ENCODE assay signal across 1 cellular context in the genomic region with DNA sequence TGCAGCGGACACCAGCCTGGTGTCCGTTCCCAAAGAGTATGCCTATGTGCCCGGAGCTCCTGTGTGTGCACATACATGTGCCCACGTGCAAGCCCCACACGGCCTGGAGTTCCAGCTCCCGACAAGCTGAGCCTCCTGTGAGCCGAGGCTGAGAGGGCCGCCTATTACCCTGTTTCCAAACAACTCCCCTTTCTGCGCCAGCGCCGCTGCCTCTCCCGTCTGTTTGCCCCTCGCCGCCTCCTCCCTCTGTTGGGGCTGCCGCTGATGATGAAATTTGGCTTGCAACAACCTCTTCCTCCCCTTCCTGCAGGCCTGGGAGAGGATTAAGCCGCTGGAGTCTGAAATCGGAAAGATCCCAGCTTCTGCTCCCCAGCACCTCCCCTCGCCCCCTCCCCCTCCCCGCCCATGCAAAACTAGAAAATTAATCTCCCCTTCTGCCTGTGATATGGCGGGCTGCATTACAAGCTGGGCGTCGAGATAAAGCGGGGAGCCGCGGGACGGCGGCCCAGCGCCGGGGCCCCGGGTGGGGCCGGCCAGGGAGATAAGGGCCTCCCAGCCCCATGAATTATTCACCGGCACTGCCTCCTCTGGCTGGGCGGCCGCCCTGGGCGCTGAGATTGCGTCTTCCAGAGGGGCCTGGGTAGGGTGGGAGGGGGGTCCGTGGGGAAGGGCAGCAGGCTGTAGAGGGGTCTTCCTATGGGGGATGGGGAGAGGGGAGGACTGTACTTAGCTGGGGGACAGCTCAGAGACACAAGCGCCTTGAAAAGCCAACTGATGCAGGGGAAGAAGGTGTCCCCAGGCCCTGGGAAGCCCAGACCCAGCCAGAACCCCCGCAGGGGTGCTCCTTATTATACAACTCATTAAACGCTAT.
A peak's percentile ranks its signal among the peaks of the same experiment; 100 is the strongest.
TF ChIP-seq lines count a peak whose summit lies in the region.

No MANE protein-coding gene starts in this region.

TF ChIP-seq in K562, 482 proteins besides CTCF, POLR2A, EP300 and RAD21 (continued from another document and continues in another):
- TF ChIP-seq, protein P1, sequence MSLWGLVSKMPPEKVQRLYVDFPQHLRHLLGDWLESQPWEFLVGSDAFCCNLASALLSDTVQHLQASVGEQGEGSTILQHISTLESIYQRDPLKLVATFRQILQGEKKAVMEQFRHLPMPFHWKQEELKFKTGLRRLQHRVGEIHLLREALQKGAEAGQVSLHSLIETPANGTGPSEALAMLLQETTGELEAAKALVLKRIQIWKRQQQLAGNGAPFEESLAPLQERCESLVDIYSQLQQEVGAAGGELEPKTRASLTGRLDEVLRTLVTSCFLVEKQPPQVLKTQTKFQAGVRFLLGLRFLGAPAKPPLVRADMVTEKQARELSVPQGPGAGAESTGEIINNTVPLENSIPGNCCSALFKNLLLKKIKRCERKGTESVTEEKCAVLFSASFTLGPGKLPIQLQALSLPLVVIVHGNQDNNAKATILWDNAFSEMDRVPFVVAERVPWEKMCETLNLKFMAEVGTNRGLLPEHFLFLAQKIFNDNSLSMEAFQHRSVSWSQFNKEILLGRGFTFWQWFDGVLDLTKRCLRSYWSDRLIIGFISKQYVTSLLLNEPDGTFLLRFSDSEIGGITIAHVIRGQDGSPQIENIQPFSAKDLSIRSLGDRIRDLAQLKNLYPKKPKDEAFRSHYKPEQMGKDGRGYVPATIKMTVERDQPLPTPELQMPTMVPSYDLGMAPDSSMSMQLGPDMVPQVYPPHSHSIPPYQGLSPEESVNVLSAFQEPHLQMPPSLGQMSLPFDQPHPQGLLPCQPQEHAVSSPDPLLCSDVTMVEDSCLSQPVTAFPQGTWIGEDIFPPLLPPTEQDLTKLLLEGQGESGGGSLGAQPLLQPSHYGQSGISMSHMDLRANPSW (CRISPR knock-in tag; IDR thresholded peaks at IDR 0.05), result no peak
- TF ChIP-seq, protein P2, sequence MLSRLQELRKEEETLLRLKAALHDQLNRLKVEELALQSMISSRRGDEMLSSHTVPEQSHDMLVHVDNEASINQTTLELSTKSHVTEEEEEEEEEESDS (CRISPR knock-in tag; IDR thresholded peaks at IDR 0.05), result no peak
- TF ChIP-seq RBBP5 (IDR thresholded peaks at IDR 0.05; ENCODE audit: borderline replicate concordance, insufficient read depth, low read length, poor library complexity, severe bottlenecking) (no peak), KDM5B (IDR thresholded peaks at IDR 0.05; ENCODE audit: insufficient replicate concordance, low read depth, low read length) (peak; percentile 70), ZBTB43 (CRISPR knock-in tag; IDR thresholded peaks at IDR 0.05) (no peak), ZBTB17 (CRISPR knock-in tag; IDR thresholded peaks at IDR 0.05) (no peak), NCOA2 (IDR thresholded peaks at IDR 0.05; ENCODE audit: partially characterized antibody in 2 of 2) (no peak), NEUROD1 (IDR thresholded peaks at IDR 0.05; ENCODE audit: borderline replicate concordance, low read depth, low read length, partially characterized antibody) (peak; percentile 89), ZNF75A (CRISPR knock-in tag; IDR thresholded peaks at IDR 0.05) (no peak), ZNF274 (IDR thresholded peaks at IDR 0.05; ENCODE audit: borderline replicate concordance, low read depth, low read length) (peak; percentile 81), ZNF184 (CRISPR knock-in tag; IDR thresholded peaks at IDR 0.05) (no peak), ZNF143 (CRISPR knock-in tag; IDR thresholded peaks at IDR 0.05) (no peak), TCF7L2 (IDR thresholded peaks at IDR 0.05; ENCODE audit: low read depth, low read length) (no peak), MEF2D (tag; conservative IDR thresholded peaks at IDR 0.05; ENCODE audit: low read depth) (no peak), E2F5 (CRISPR knock-in tag; IDR thresholded peaks at IDR 0.05) (no peak), NFYB (IDR thresholded peaks at IDR 0.05; ENCODE audit: extremely low read depth, insufficient read length) (no peak), DPF2 (IDR thresholded peaks at IDR 0.05) (peak; percentile 92), TBL1XR1 (IDR thresholded peaks at IDR 0.05; ENCODE audit: low read length in 2 of 2) (peak; percentile 92 to 95), ZNF121 (CRISPR knock-in tag; conservative IDR thresholded peaks at IDR 0.05) (no peak), SAP30 (IDR thresholded peaks at IDR 0.05; ENCODE audit: borderline replicate concordance, insufficient read depth, low read depth, low read length, poor library complexity, severe bottlenecking) (no peak), HDGF (IDR thresholded peaks at IDR 0.05) (no peak), ZNF384 (IDR thresholded peaks at IDR 0.05; ENCODE audit: low read depth, low read length) (no peak), ZNF175 (CRISPR knock-in tag; IDR thresholded peaks at IDR 0.05; ENCODE audit: low read depth) (peak; percentile 97), ZNF778 (CRISPR knock-in tag; IDR thresholded peaks at IDR 0.05) (no peak), SP2 (IDR thresholded peaks at IDR 0.05; ENCODE audit: extremely low read depth, low read depth, low read length, poor library complexity, severe bottlenecking) (peak; percentile 38), POLR2AphosphoS5 (IDR thresholded peaks at IDR 0.05; ENCODE audit: control insufficient read depth, insufficient read depth, low read depth, low read length) (peak; percentile 99), ZBTB8A (IDR thresholded peaks at IDR 0.05; ENCODE audit: partially characterized antibody) (no peak), DEAF1 (CRISPR knock-in tag; IDR thresholded peaks at IDR 0.05) (no peak), EGR1 (conservative IDR thresholded peaks at IDR 0.05) (peak; percentile 80), KDM2B (CRISPR knock-in tag; IDR thresholded peaks at IDR 0.05) (no peak), PHF20 (IDR thresholded peaks at IDR 0.05; ENCODE audit: partially characterized antibody) (peak; percentile 19), CBFA2T2 (conservative IDR thresholded peaks at IDR 0.05) (peak; percentile 99), DDX20 (tag; IDR thresholded peaks at IDR 0.05; ENCODE audit: low read depth) (no peak), GTF2F1 (IDR thresholded peaks at IDR 0.05; ENCODE audit: low read depth, low read length) (no peak), TAF15 (IDR thresholded peaks at IDR 0.05; ENCODE audit: low read depth, low read length) (no peak), DMBX1 (CRISPR knock-in tag; IDR thresholded peaks at IDR 0.05; ENCODE audit: borderline replicate concordance) (peak; percentile 94), ZC3H8 (IDR thresholded peaks at IDR 0.05) (no peak), LEF1 (IDR thresholded peaks at IDR 0.05) (peak; percentile 80), SIN3B (IDR thresholded peaks at IDR 0.05; ENCODE audit: low read depth) (no peak), ERF (CRISPR knock-in tag; IDR thresholded peaks at IDR 0.05) (no peak), ZNF586 (CRISPR knock-in tag; conservative IDR thresholded peaks at IDR 0.05) (no peak), SIN3A (IDR thresholded peaks at IDR 0.05; ENCODE audit: borderline replicate concordance in 2 of 2, control insufficient read depth in 1 of 2, low read depth in 2 of 2, low read length in 2 of 2) (no peak; a peak in 1 of 4 replicates), JUNB (CRISPR knock-in tag; conservative IDR thresholded peaks at IDR 0.05) (no peak), ZNF239 (CRISPR knock-in tag; IDR thresholded peaks at IDR 0.05) (0 out of 2 replicates have a peak, but pooled peaks have one; percentile 32), ZNF707 (CRISPR knock-in tag; conservative IDR thresholded peaks at IDR 0.05) (no peak), RFX5 (IDR thresholded peaks at IDR 0.05; ENCODE audit: low read depth, low read length) (no peak), ZMIZ1 (IDR thresholded peaks at IDR 0.05; ENCODE audit: low read depth in 2 of 2, low read length in 2 of 2) (peak in 1 of 2 experiments; percentile 99; a peak in 2 of 4 replicates)
- TF ChIP-seq, protein P3, sequence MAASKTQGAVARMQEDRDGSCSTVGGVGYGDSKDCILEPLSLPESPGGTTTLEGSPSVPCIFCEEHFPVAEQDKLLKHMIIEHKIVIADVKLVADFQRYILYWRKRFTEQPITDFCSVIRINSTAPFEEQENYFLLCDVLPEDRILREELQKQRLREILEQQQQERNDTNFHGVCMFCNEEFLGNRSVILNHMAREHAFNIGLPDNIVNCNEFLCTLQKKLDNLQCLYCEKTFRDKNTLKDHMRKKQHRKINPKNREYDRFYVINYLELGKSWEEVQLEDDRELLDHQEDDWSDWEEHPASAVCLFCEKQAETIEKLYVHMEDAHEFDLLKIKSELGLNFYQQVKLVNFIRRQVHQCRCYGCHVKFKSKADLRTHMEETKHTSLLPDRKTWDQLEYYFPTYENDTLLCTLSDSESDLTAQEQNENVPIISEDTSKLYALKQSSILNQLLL (CRISPR knock-in tag; IDR thresholded peaks at IDR 0.05; ENCODE audit: borderline replicate concordance), result no peak
- TF ChIP-seq, protein P4, sequence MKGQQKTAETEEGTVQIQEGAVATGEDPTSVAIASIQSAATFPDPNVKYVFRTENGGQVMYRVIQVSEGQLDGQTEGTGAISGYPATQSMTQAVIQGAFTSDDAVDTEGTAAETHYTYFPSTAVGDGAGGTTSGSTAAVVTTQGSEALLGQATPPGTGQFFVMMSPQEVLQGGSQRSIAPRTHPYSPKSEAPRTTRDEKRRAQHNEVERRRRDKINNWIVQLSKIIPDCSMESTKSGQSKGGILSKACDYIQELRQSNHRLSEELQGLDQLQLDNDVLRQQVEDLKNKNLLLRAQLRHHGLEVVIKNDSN (CRISPR knock-in tag; IDR thresholded peaks at IDR 0.05), result no peak
- TF ChIP-seq, protein P5, sequence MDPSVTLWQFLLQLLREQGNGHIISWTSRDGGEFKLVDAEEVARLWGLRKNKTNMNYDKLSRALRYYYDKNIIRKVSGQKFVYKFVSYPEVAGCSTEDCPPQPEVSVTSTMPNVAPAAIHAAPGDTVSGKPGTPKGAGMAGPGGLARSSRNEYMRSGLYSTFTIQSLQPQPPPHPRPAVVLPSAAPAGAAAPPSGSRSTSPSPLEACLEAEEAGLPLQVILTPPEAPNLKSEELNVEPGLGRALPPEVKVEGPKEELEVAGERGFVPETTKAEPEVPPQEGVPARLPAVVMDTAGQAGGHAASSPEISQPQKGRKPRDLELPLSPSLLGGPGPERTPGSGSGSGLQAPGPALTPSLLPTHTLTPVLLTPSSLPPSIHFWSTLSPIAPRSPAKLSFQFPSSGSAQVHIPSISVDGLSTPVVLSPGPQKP (CRISPR knock-in tag; IDR thresholded peaks at IDR 0.05), result no peak
